In the genomic region with DNA sequence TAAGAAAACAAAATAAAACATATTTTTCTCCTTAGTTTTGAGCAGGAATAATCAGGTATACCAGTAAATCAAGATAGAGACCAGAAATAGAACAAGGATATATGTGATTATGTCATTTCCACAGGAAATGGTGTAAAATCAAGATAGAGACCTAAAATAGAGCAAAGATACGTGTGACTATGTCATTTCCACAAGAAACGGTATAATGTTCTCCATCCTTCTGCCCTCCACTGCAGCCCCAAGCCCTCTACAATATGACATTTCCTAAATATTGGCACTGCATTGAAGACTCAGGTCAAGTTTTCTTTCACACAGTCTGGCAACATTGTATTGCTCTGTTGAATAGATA, we compare ENCODE assay signal across 1 cellular context.
TF ChIP-seq lines count a peak whose summit lies in the region.

No MANE protein-coding gene starts in this region.

TF ChIP-seq in IMR-90, 13 proteins besides CTCF, POLR2A, EP300 and RAD21:
- TF ChIP-seq NFE2L2 (IDR thresholded peaks at IDR 0.05; ENCODE audit: low read depth, low read length) (no peak), RFX5 (IDR thresholded peaks at IDR 0.05; ENCODE audit: low read depth, low read length) (no peak), MAZ (IDR thresholded peaks at IDR 0.05; ENCODE audit: borderline replicate concordance, low read depth, low read length) (no peak), SMC3 (IDR thresholded peaks at IDR 0.05; ENCODE audit: low read depth, low read length) (no peak), CHD1 (IDR thresholded peaks at IDR 0.05; ENCODE audit: low read depth, low read length) (no peak), RCOR1 (IDR thresholded peaks at IDR 0.05; ENCODE audit: insufficient replicate concordance, low read length) (no peak), CEBPB (IDR thresholded peaks at IDR 0.05; ENCODE audit: low read depth, low read length) (no peak), BHLHE40 (IDR thresholded peaks at IDR 0.05; ENCODE audit: low read depth, low read length) (no peak), FOS (IDR thresholded peaks at IDR 0.05; ENCODE audit: low read depth, low read length) (no peak)
- TF ChIP-seq, protein P1, sequence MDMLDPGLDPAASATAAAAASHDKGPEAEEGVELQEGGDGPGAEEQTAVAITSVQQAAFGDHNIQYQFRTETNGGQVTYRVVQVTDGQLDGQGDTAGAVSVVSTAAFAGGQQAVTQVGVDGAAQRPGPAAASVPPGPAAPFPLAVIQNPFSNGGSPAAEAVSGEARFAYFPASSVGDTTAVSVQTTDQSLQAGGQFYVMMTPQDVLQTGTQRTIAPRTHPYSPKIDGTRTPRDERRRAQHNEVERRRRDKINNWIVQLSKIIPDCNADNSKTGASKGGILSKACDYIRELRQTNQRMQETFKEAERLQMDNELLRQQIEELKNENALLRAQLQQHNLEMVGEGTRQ (IDR thresholded peaks at IDR 0.05; ENCODE audit: low read depth, low read length), result no peak
- TF ChIP-seq, protein P2, sequence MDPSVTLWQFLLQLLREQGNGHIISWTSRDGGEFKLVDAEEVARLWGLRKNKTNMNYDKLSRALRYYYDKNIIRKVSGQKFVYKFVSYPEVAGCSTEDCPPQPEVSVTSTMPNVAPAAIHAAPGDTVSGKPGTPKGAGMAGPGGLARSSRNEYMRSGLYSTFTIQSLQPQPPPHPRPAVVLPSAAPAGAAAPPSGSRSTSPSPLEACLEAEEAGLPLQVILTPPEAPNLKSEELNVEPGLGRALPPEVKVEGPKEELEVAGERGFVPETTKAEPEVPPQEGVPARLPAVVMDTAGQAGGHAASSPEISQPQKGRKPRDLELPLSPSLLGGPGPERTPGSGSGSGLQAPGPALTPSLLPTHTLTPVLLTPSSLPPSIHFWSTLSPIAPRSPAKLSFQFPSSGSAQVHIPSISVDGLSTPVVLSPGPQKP (IDR thresholded peaks at IDR 0.05; ENCODE audit: borderline replicate concordance, low read depth, low read length), result no peak
